15 cellular contexts compared by ENCODE assay signal in the genomic region with DNA sequence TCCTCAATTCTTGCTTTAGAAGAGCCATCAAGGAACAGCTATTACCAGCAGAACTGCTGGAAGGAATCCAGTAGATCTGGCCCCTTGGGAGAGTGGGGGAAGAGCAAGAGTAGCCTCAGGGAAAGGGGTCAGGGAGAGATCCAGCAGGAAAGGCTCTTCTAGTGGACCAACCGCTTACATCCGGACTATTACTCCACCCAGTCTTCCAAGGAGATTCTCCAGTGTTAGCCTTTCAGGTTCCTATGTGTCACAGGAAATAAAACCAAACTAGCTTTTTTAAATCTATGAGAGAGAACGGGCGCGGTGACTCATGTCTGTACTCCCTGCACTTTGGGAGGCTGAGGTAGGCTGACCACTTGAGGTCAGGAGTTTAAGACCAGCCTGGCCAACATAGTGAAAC. TPM values are rescaled to one million over a fixed set of nuclear protein-coding genes. Genes with fewer than 3 reads are reported as not detected.
DNase-seq lines count a peak whose midpoint lies in the region; ATAC-seq, FAIRE-seq and TF ChIP-seq lines count a peak whose summit lies in the region.
"Had no signal": no experiment of that assay in that cellular context is flagged by ENCODE, and none has a peak within 500 bp of the region (broad histone marks: within the 10 kb centered on the region; RNA-seq: fewer than 3 reads in every experiment).

No MANE protein-coding gene starts in this region.

- H3K36me3 Mint-ChIP-seq in osteocyte (ENCODE audit: unreplicated experiment) = peaks cover 6% of the 10 kb centered on the region
- no peaks in the 10 kb centered on the region for H3K36me3 Mint-ChIP-seq in activated naive CD4-positive, alpha-beta T cell treated with anti-CD3 and anti-CD28 coated beads, Interleukin-2, amount 10 ng/mL, durations not matched to agents 7 days and 5 days

- DNase-seq in H54 (ENCODE audit: insufficient read length, low spot score) (peak; percentile 82), RWPE1 (ENCODE audit: low spot score) (peak; percentile 64), fibroblast of lung (ENCODE audit: low read depth in 2 of 2) (peak; percentile 76 to 81), osteocyte (ENCODE audit: extremely low spot score, unreplicated experiment) (peak; percentile 75), KG1 (lab: John Stamatoyannopoulos, UW) (no peak), SIG-M5 (lab: John Stamatoyannopoulos, UW) (no peak)
- DNase-seq in activated naive CD4-positive, alpha-beta T cell treated with anti-CD3 and anti-CD28 coated beads, Interleukin-2, amount 10 ng/mL, durations not matched to agents 7 days and 5 days = no peak
- DNase-seq: activated T-cell treated with anti-CD3 and anti-CD28 coated beads, Interleukin-2, amount 50 U/mL, for 72 hours; stimulated activated naive CD4-positive, alpha-beta T cell had no signal

- no peaks in the 10 kb centered on the region for H3K27me3 Mint-ChIP-seq in osteocyte (ENCODE audit: unreplicated experiment)
- peaks cover 6% of the 10 kb centered on the region for H3K27me3 Mint-ChIP-seq in activated naive CD4-positive, alpha-beta T cell treated with anti-CD3 and anti-CD28 coated beads, Interleukin-2, amount 10 ng/mL, durations not matched to agents 7 days and 5 days

- peak overlapping the region; percentile 26 for H3K4me2 ChIP-seq in fibroblast of lung (ENCODE audit: extremely low read depth, insufficient read depth, low read length)
- H3K4me2 ChIP-seq: KMS-11 had no signal

- H3K4me1 ChIP-seq in fibroblast of lung (ENCODE audit: control insufficient read depth, extremely low read depth, insufficient read depth, low read length) = peaks cover 10% of the 10 kb centered on the region

- no peaks in the 10 kb centered on the region for H3K79me2 ChIP-seq in fibroblast of lung (ENCODE audit: control insufficient read depth, insufficient read depth, low read length)

- H2AFZ ChIP-seq in fibroblast of lung (ENCODE audit: low read length) = no peak overlapping the region

- no peak overlapping the region for H3K9ac ChIP-seq in fibroblast of lung (ENCODE audit: insufficient read depth, low read length)
- H3K9ac ChIP-seq: KMS-11 had no signal

- H3K36me3 ChIP-seq in fibroblast of lung (ENCODE audit: control insufficient read depth, insufficient read depth, low read length) = no peaks in the 10 kb centered on the region

- H4K20me1 ChIP-seq in fibroblast of lung (ENCODE audit: control insufficient read depth, extremely low read depth, insufficient read depth, low read length) = no peaks in the 10 kb centered on the region

- TF ChIP-seq POLR2A in H54 (IDR thresholded peaks at IDR 0.05; ENCODE audit: low read depth, low read length) = no peak

- no peaks in the 10 kb centered on the region for H3K9me3 ChIP-seq in fibroblast of lung (ENCODE audit: control insufficient read depth, insufficient read depth, low read depth, low read length)

- H3K27ac ChIP-seq in RWPE1 (peak overlapping the region; percentile 26; the same call in 1 of the 2 replicates), fibroblast of lung (ENCODE audit: insufficient read depth, low read length) (peak overlapping the region; percentile 9)
- H3K27ac ChIP-seq: coronary artery, KMS-11 had no signal

- peak; percentile 98 for FAIRE-seq in H54 (lab: Jason Lieb, UNC)
- FAIRE-seq: D721Med, GM18507 had no signal

- H3K4me3 Mint-ChIP-seq in osteocyte (ENCODE audit: unreplicated experiment) = no peak overlapping the region
- no peak overlapping the region for H3K4me3 Mint-ChIP-seq in activated naive CD4-positive, alpha-beta T cell treated with anti-CD3 and anti-CD28 coated beads, Interleukin-2, amount 10 ng/mL, durations not matched to agents 7 days and 5 days
- H3K4me3 Mint-ChIP-seq: activated T-cell treated with anti-CD3 and anti-CD28 coated beads, Interleukin-2, amount 50 U/mL, for 72 hours; nephron had no signal

- no peaks in the 10 kb centered on the region for H3K27me3 ChIP-seq in fibroblast of lung (ENCODE audit: control insufficient read depth, insufficient read depth, low read length)

- POLR2A ChIA-PET in RWPE1 (lab: Yijun Ruan, JAX; ENCODE audit: low non-redundant PET) = no interaction called here

- H3K9me3 Mint-ChIP-seq in osteocyte (ENCODE audit: unreplicated experiment) = no peaks in the 10 kb centered on the region
- H3K9me3 Mint-ChIP-seq in activated naive CD4-positive, alpha-beta T cell treated with anti-CD3 and anti-CD28 coated beads, Interleukin-2, amount 10 ng/mL, durations not matched to agents 7 days and 5 days = no peaks in the 10 kb centered on the region
- H3K9me3 Mint-ChIP-seq: activated T-cell treated with anti-CD3 and anti-CD28 coated beads, Interleukin-2, amount 50 U/mL, for 72 hours; nephron had no signal

- no peak for ATAC-seq in HG03442 (IDR thresholded peaks at IDR 0.05; ENCODE audit: unreplicated experiment)
- ATAC-seq: activated T-cell treated with anti-CD3 and anti-CD28 coated beads, Interleukin-2, amount 50 U/mL, for 72 hours had no signal

- TF ChIP-seq CTCF in RWPE1 (conservative IDR thresholded peaks at IDR 0.05; ENCODE audit: low read depth) = no peak
- TF ChIP-seq CTCF in fibroblast of lung (conservative IDR thresholded peaks at IDR 0.05 in 1 of 2, IDR thresholded peaks at IDR 0.05 in 1 of 2; ENCODE audit: low read depth in 1 of 2, low read length in 2 of 2) = no peak
- no peak for TF ChIP-seq CTCF in osteocyte (IDR thresholded peaks at IDR 0.05)

- H3K4me1 Mint-ChIP-seq in osteocyte (ENCODE audit: unreplicated experiment) = peaks cover 27% of the 10 kb centered on the region
- H3K4me1 Mint-ChIP-seq in activated naive CD4-positive, alpha-beta T cell treated with anti-CD3 and anti-CD28 coated beads, Interleukin-2, amount 10 ng/mL, durations not matched to agents 7 days and 5 days = no peaks in the 10 kb centered on the region

- CTCF ChIA-PET in RWPE1 (lab: Yijun Ruan, JAX) = interaction anchor here (0.6 kb wide), 1 partner anchor 32 kb away, joined by 6 read pairs; no protein-coding TSS in a partner anchor
- CTCF ChIA-PET in activated naive CD4-positive, alpha-beta T cell treated with anti-CD3 and anti-CD28 coated beads, Interleukin-2, amount 10 ng/mL, durations not matched to agents 7 days and 5 days (lab: Charles Lee) = interaction anchor here (1.2 kb wide), 1 partner anchor 26 kb away, joined by 3 read pairs; no protein-coding TSS in a partner anchor

- H3K27ac Mint-ChIP-seq in osteocyte (ENCODE audit: unreplicated experiment) = peak overlapping the region; percentile 87
- H3K27ac Mint-ChIP-seq in activated naive CD4-positive, alpha-beta T cell treated with anti-CD3 and anti-CD28 coated beads, Interleukin-2, amount 10 ng/mL, durations not matched to agents 7 days and 5 days = no peak overlapping the region
- H3K27ac Mint-ChIP-seq: activated T-cell treated with anti-CD3 and anti-CD28 coated beads, Interleukin-2, amount 50 U/mL, for 72 hours had no signal

- H3K4me3 ChIP-seq in fibroblast of lung (replicated peaks in 1 of 4; ENCODE audit: control extremely low read depth in 1 of 4, insufficient read depth in 1 of 4, low read depth in 3 of 4, low read length in 4 of 4) = no peak overlapping the region
- H3K4me3 ChIP-seq: coronary artery had no signal

RNA-seq across cellular contexts. Expression of a gene that starts 34.3 kb away (rescaled TPM):
- total RNA-seq in fibroblast of lung = 3.3 and 3.6 TPM in 2 replicates
- polyA plus RNA-seq in fibroblast of lung = 1.2 and 4.7 TPM in 2 replicates
- 0.41 and 1.9 TPM in 2 replicates for polyA plus RNA-seq in fibroblast of lung (2012)
- polyA minus RNA-seq in fibroblast of lung (ENCODE audit: low replicate concordance) = 2.1 and 5.1 TPM in 2 replicates
- total RNA-seq in osteocyte = 20.4 and 20.9 TPM in 2 replicates

Comparison
In these comparisons a context has a peak if more than half of its experiments do, and no peak if none do; other contexts are left out.
1. DNase-seq: peak in H54 (single experiment), RWPE1 (single experiment), fibroblast of lung (2 of 2) and osteocyte (single experiment); none in activated naive CD4-positive, alpha-beta T cell treated with anti-CD3 and anti-CD28 coated beads, Interleukin-2, amount 10 ng/mL, durations not matched to agents 7 days and 5 days (single experiment), KG1 (single experiment) and SIG-M5 (single experiment).